In genomic region chr13:31866099-31866498, GRCh38 we compare ENCODE assay signal across 8 cellular contexts.
"Had no signal": no experiment of that assay in that cellular context is flagged by ENCODE, and none has a peak within 500 bp of the region (broad histone marks: within the 10 kb centered on the region; RNA-seq: fewer than 3 reads in every experiment).

No MANE protein-coding gene starts in this region.

- H3K4me1 ChIP-seq: HAP-1 had no signal

- H3K27ac ChIP-seq: GM23248 had no signal

- H3K4me3 ChIP-seq: GM23248, HAP-1, K562 had no signal

- H3K9me3 Mint-ChIP-seq: HFFc6 had no signal

- H3K4me3 Mint-ChIP-seq: HFFc6 had no signal

- DNase-seq: GM23248, GOT3, H7, HFFc6, IMR-90 had no signal

- ATAC-seq: HCT116, K562 had no signal

- H3K27ac Mint-ChIP-seq: HFFc6 had no signal

- H3K9me3 ChIP-seq: HAP-1 had no signal

- H3K36me3 ChIP-seq: HAP-1 had no signal

- H2AFZ ChIP-seq: GM23248 had no signal

- H3K9ac ChIP-seq: GM23248 had no signal
